ENCODE assay signal across 21 cellular contexts in the genomic region with DNA sequence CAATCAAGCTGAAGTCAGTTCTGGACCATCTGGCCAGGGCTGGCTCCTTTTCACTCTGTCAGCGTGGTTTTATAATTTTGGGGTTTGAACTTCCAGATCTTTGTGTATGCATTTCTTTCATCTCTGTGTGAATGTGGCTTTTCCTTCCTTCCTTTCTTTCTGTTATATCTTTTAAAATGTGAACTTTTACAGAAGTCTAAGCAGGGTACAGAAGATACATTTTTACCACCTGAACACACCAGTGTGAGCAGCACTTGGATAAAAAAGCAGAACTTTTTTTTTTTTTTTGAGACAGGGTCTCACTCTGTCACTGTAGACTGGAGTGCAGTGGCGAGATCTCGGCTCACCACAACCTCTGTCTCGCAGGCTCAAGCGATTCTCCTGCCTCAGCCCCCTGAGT.
"Had no signal": no experiment of that assay in that cellular context is flagged by ENCODE, and none has a peak within 500 bp of the region (broad histone marks: within the 10 kb centered on the region; RNA-seq: fewer than 3 reads in every experiment).

No MANE protein-coding gene starts in this region.

- H3K4me1 ChIP-seq: thyroid gland, uterus had no signal

- H3K36me3 ChIP-seq: neutrophil, suprapubic skin, thyroid gland, upper lobe of left lung, uterus had no signal

- H3K36me3 Mint-ChIP-seq: stimulated activated effector memory CD8-positive, alpha-beta T cell treated with anti-CD3 and anti-CD28 coated beads, Interleukin-12 subunit alpha, Interleukin-12 subunit beta, amount 100 ng/mL, for 72 hours had no signal

- FAIRE-seq: islet of Langerhans had no signal

- H3K27ac ChIP-seq: dorsolateral prefrontal cortex, neutrophil, suprapubic skin, thyroid gland, upper lobe of left lung, uterus had no signal

- H3K9me3 Mint-ChIP-seq: naive thymus-derived CD8-positive, alpha-beta T cell; stimulated activated effector memory CD8-positive, alpha-beta T cell treated with anti-CD3 and anti-CD28 coated beads, Interleukin-12 subunit alpha, Interleukin-12 subunit beta, amount 100 ng/mL, for 72 hours had no signal

- DNase-seq: cortex of kidney; dorsolateral prefrontal cortex; effector CD8-positive, alpha-beta T cell; foreskin melanocyte; head of caudate nucleus; hypothalamus; mammary epithelial cell; mucosa of descending colon; naive thymus-derived CD8-positive, alpha-beta T cell; right cardiac atrium; stimulated activated CD4-positive, alpha-beta T cell treated with anti-CD3 and anti-CD28 coated beads, Interleukin-4, amount 100 ng/mL, for 1 hour; stimulated activated CD8-positive, alpha-beta memory T cell treated with anti-CD3 and anti-CD28 coated beads, Interleukin-4, amount 100 ng/mL, for 48 hours; stimulated activated naive CD8-positive, alpha-beta T cell treated with anti-CD3 and anti-CD28 coated beads, Interleukin-15, Interleukin-2, amounts not matched to agents 100 U/mL and 50 U/mL, for 24 hours; thyroid gland; upper lobe of left lung; uterus had no signal

- H3K4me3 Mint-ChIP-seq: stimulated activated effector memory CD8-positive, alpha-beta T cell treated with anti-CD3 and anti-CD28 coated beads, Interleukin-12 subunit alpha, Interleukin-12 subunit beta, amount 100 ng/mL, for 72 hours had no signal

- H3K27me3 ChIP-seq: dorsolateral prefrontal cortex, neutrophil, suprapubic skin, thyroid gland, upper lobe of left lung, uterus had no signal

- H3K9me3 ChIP-seq: mucosa of descending colon, neutrophil, suprapubic skin, thyroid gland, upper lobe of left lung, uterus had no signal

- ATAC-seq: left lobe of liver; mucosa of descending colon; right cardiac atrium; stimulated activated effector memory CD8-positive, alpha-beta T cell treated with anti-CD3 and anti-CD28 coated beads, Interleukin-12 subunit alpha, Interleukin-12 subunit beta, amount 100 ng/mL, for 72 hours; stimulated activated naive CD8-positive, alpha-beta T cell treated with anti-CD3 and anti-CD28 coated beads, Interleukin-15, Interleukin-2, amounts not matched to agents 100 U/mL and 50 U/mL, for 24 hours had no signal

- H3K4me3 ChIP-seq: dorsolateral prefrontal cortex, mucosa of descending colon, suprapubic skin, thyroid gland, upper lobe of left lung, uterus had no signal

- H3K27ac Mint-ChIP-seq: stimulated activated effector memory CD8-positive, alpha-beta T cell treated with anti-CD3 and anti-CD28 coated beads, Interleukin-12 subunit alpha, Interleukin-12 subunit beta, amount 100 ng/mL, for 72 hours had no signal
